In the genomic region with DNA sequence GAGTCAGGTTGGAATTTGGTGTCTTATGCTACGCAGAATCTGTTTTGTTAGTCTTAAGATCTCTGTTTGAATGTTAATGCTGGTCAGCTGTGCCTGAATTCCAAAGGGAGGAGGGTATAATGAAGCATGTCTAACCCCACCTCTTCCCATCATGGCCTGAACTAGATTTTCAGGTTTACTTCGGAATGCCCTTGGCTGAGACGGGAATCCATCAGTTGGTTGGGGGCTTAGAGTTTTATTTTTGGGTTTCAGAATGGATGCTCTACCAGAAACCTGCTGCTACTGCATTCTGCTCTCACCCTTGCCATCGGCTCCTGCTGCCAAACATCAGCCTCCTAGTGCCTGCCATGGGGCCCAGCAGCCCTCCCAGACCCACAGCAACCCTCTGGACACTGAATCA, we compare ENCODE assay signal across 1 cellular context.
TF ChIP-seq lines count a peak whose summit lies in the region.

No MANE protein-coding gene starts in this region.

TF ChIP-seq in GM23338, 12 proteins besides CTCF, POLR2A, EP300 and RAD21 (continued from another document):
- no peak for TF ChIP-seq JUNB (IDR thresholded peaks at IDR 0.05; ENCODE audit: unreplicated experiment)
